Comparison of ENCODE assay signal across 5 cellular contexts in the genomic region with DNA sequence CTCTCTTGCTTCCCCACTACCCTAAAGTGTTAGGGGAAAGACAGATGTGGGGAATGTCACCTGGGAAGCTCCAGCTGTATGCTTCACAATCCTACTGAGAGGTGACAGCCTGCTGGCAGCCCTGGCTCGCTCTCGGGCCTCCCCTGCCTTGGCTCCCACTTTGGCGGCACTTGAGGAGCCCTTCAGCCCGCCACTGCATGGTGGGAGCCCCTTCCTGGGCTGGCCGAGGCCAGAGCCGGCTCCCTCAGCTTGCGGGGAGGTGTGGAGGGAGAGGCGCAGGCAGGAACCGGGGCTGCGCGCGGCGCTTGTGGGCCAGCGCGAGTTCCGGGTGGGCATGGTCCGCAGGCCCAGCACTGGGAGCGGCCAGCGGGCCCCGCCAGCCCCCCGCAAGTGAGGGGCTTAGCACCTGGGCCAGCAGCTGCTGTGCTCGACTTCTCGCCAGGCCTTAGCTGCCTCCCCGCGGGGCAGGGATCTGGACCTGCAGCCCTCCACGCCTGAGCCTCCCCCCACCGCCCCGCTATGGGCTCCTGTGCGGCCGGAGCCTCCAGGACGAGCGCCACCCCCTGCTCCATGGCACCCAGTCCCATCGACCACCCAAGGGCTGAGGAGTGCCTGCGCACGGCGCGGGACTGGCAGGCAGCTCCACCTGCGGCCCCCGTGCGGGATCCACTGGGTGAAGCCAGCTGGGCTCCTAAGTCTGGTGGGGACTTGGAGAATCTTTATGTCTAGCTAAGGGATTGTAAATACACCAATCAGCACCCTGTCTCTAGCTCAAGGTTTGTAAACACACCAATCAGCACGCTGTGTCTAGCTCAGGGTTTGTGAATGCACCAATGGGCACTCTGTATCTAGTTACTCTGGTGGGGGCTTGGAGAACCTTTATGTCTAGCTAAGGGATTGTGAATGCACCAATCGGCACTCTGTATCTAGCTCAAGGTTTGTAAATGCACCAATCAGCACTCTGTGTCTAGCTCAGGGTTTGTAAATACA. TPM values are rescaled to one million over a fixed set of nuclear protein-coding genes. Genes with fewer than 3 reads are reported as not detected.
"Had no signal": no experiment of that assay in that cellular context is flagged by ENCODE, and none has a peak within 500 bp of the region (broad histone marks: within the 10 kb centered on the region; RNA-seq: fewer than 3 reads in every experiment).

No MANE protein-coding gene starts in this region.

RNA-seq across cellular contexts. Expression of a gene that starts 29.8 kb away (rescaled TPM):
- total RNA-seq: activated CD4-positive, alpha-beta memory T cell treated with anti-CD3 and anti-CD28 coated beads for 36 hours; activated CD4-positive, alpha-beta T cell treated with anti-CD3 and anti-CD28 coated beads for 36 hours; activated CD8-positive, alpha-beta memory T cell treated with anti-CD3 and anti-CD28 coated beads, Interleukin-2, amount 10 ng/mL, durations not matched to agents 7 days and 5 days; adrenal gland; occipital lobe had no signal
